Comparison of ENCODE assay signal across 21 cellular contexts in the genomic region with DNA sequence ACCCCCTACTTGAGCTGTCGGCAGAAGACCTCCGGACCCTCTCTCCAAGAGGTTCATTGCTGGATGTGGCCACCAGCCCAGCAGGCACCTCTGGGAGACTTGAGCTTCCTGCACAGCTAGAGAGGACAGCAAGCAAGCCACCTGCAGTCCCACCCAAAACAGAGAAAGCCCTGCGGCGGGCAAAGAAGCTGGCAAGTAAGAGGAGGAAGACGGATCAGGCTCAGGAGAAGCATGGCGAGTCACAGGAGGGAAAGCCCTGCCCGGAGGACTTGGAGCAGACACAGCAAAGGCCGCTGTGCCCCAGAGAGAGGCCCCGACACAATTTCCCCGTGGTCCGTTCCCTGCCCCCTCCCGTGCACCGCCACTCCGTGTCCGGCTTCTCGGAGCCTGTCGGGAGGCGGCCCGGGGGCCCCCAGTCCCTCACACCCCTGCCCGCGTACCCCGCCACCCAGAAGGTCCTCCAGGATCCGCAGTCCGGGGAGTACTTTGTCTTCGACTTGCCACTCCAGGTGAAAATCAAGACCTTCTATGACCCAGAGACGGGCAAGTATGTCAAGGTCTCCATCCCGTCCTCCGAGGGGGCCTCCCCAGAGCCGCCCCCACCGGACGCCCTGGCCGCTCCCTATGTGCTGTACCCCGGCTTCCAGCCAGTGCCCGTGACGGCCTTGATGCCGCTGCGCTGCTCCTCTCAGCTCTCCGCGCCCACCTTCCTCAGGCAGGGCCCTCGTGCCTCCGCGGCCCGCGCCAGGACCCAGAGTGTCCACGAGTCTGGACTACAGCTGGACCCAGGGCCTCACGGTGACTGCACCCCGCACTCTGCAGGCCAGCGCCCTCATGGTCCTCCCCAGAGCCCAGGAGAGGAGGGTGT. TPM values are rescaled to one million over a fixed set of nuclear protein-coding genes. Genes with fewer than 3 reads are reported as not detected.
DNase-seq lines count a peak whose midpoint lies in the region; ATAC-seq and TF ChIP-seq lines count a peak whose summit lies in the region.
"Had no signal": no experiment of that assay in that cellular context is flagged by ENCODE, and none has a peak within 500 bp of the region (broad histone marks: within the 10 kb centered on the region; RNA-seq: fewer than 3 reads in every experiment).

No MANE protein-coding gene starts in this region.

- H3K27me3 ChIP-seq in left ventricle myocardium inferior (ENCODE audit: low read depth) (no peaks in the 10 kb centered on the region), aorta (ENCODE audit: control insufficient read depth in 1 of 2, insufficient read depth in 2 of 2, low read length in 1 of 2) (no peaks in the 10 kb centered on the region)

- H3K9me3 Mint-ChIP-seq in osteocyte (ENCODE audit: unreplicated experiment), result no peaks in the 10 kb centered on the region

- no peaks in the 10 kb centered on the region for H3K36me3 Mint-ChIP-seq in osteocyte (ENCODE audit: unreplicated experiment)

- H3K9me3 ChIP-seq in left ventricle myocardium inferior (replicated peaks) (no peaks in the 10 kb centered on the region), aorta (ENCODE audit: control insufficient read depth, low read length) (no peaks in the 10 kb centered on the region)

- H3K27me3 Mint-ChIP-seq in osteocyte (ENCODE audit: unreplicated experiment), result peaks cover 18% of the 10 kb centered on the region

- H3K4me3 ChIP-seq in left ventricle myocardium inferior, result no peak overlapping the region
- H3K4me3 ChIP-seq in aorta (ENCODE audit: low read length in 2 of 2), result no peak overlapping the region

- intact Hi-C loops in cardiac septum (cut with DNase I), result no loop called here
- intact Hi-C loops in left ventricle myocardium inferior (cut with micrococcal nuclease), result no loop called here
- intact Hi-C loops in aorta (cut with DNase I), result no loop called here

- H3K27ac ChIP-seq in left ventricle myocardium inferior (replicated peaks) (no peak overlapping the region), aorta (ENCODE audit: low read depth in 1 of 2, low read length in 2 of 2) (no peak overlapping the region)
- H3K27ac ChIP-seq: RWPE1 had no signal

- H3K36me3 ChIP-seq in left ventricle myocardium inferior (peaks cover 14% of the 10 kb centered on the region), aorta (ENCODE audit: control insufficient read depth in 1 of 2, insufficient read depth in 2 of 2, low read length in 1 of 2) (no peaks in the 10 kb centered on the region)

- peak; percentile 37 for ATAC-seq in aorta (ENCODE audit: low FRiP score)
- ATAC-seq in GM21390 (IDR thresholded peaks at IDR 0.05; ENCODE audit: unreplicated experiment), result no peak
- ATAC-seq: Panc1 had no signal

- 90 to 92% methylated on average over 46 to 48 of the region's 48 CpGs for WGBS in aorta, 2 donors

- TF ChIP-seq CTCF in left ventricle myocardium inferior (IDR thresholded peaks at IDR 0.05; ENCODE audit: borderline replicate concordance) (no peak), osteocyte (IDR thresholded peaks at IDR 0.05) (no peak)

- no peak overlapping the region for H3K4me3 Mint-ChIP-seq in osteocyte (ENCODE audit: unreplicated experiment)

- DNase-seq in cardiac septum (ENCODE audit: low spot score) (peak; percentile 60), left ventricle myocardium inferior (no peak), ecto neural progenitor cell (ENCODE audit: low spot score) (peak; percentile 37), osteocyte (ENCODE audit: extremely low spot score, unreplicated experiment) (peak; percentile 84), aorta (no peak), COLO829 (ENCODE audit: low spot score) (no peak)
- DNase-seq: Karpas-422, NCI-H1092, NCI-H1417 treated with DMSO at 0.1 percent for 48 hours, NCI-H1694 treated with DMSO at 0.1 percent for 48 hours, NCI-H2081, NCI-H2227 treated with DMSO at 0.1 percent for 48 hours, NCI-H526 treated with DMSO at 0.1 percent for 48 hours, SHP77 treated with DMSO at 0.1 percent for 48 hours had no signal

- H3K4me1 ChIP-seq in left ventricle myocardium inferior, result peaks cover 33% of the 10 kb centered on the region
- no peaks in the 10 kb centered on the region for H3K4me1 ChIP-seq in aorta (ENCODE audit: control insufficient read depth in 1 of 2, insufficient read depth in 2 of 2, low read length in 2 of 2)

- no peaks in the 10 kb centered on the region for H3K4me1 Mint-ChIP-seq in osteocyte (ENCODE audit: unreplicated experiment)

- H3K27ac Mint-ChIP-seq in osteocyte (ENCODE audit: unreplicated experiment), result no peak overlapping the region

RNA-seq across cellular contexts. Expression of a gene that starts 27.2 kb away (rescaled TPM):
- total RNA-seq in cardiac septum (163 TPM), left ventricle myocardium inferior (136 TPM), osteocyte (not detected in 2 replicates), aorta (under 1 TPM; 0.09 to 0.13 TPM)
- polyA plus RNA-seq in aorta, result under 1 TPM in 1 of 2 donors, not detected in 1; 0.13 TPM
- total RNA-seq: A172, HT-29, NCI-H460 had no signal
- polyA plus RNA-seq: BJ had no signal

Comparison
In these comparisons a context has a peak if more than half of its experiments do, and no peak if none do; other contexts are left out.
1. DNase-seq: peak in cardiac septum (single experiment), ecto neural progenitor cell (single experiment) and osteocyte (single experiment); none in left ventricle myocardium inferior (single experiment), aorta (0 of 2) and COLO829 (single experiment).
2. RNA of a gene that starts 27.2 kb away (total RNA-seq): 163 TPM in cardiac septum (single experiment) and 136 TPM in left ventricle myocardium inferior (single experiment); 0.09 to 0.13 TPM in aorta and not detected in osteocyte; every median in the first group is over 100 times any median in the second.